9 cellular contexts compared by ENCODE assay signal in the genomic region with DNA sequence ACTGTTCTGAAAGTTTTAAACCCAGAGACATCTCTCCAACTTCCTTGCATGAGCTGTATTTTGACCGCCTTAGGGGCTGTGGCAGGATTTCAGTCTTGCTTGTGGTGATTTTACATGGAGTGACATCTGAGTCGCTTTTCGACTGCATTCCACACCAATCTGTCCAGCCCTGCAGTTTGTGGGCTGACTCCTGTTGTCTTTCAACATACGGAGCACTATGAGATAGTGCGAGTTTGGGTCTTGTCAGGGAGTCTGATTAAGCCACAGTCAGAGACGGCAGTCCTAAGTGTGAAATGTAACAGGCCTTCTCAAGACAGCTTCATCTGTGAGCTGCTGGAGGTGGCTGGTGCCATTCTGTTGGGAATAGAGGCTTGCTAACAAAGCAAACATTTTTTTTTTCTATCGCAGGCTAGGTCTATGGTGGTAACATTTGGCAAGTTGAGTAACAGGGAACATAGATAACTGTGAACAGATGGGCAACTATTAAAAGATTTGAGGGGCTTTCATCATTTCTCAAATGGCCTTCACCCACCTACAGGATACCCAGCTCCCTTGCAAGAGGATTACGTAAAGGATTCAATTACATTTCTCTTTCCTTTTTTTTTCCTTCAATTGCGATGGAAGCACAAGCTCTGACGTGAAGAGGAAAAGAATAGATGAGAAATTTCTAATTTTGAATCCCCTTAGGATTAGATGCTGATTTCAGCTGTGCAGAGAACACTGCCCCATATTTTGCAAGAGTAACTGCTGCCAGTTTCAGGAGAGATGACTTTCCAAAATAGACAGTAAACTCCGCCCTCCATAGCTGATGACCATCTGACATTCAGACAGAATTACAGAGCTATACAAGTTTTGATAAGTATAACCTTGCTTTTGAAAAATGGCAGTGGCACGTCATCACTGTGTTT. TPM values are rescaled to one million over a fixed set of nuclear protein-coding genes. Genes with fewer than 3 reads are reported as not detected.
A peak's percentile ranks its signal among the peaks of the same experiment; 100 is the strongest.
DNase-seq lines count a peak whose midpoint lies in the region; ATAC-seq and TF ChIP-seq lines count a peak whose summit lies in the region.
"Had no signal": no experiment of that assay in that cellular context is flagged by ENCODE, and none has a peak within 500 bp of the region (broad histone marks: within the 10 kb centered on the region; RNA-seq: fewer than 3 reads in every experiment).

No MANE protein-coding gene starts in this region.

- no peak overlapping the region for H3K14ac ChIP-seq in trophoblast cell (ENCODE audit: low read length)

- no peak overlapping the region for H4K12ac ChIP-seq in trophoblast cell (ENCODE audit: low read depth, low read length)

- H3K9ac ChIP-seq in PC-3 (ENCODE audit: low read length) (peak overlapping the region; percentile 40), fibroblast of lung (ENCODE audit: insufficient read depth, low read length) (peak overlapping the region; percentile 18), trophoblast cell (ENCODE audit: low read length) (no peak overlapping the region)

- H4K91ac ChIP-seq in trophoblast cell (ENCODE audit: low read depth, low read length) = no peak overlapping the region

- CTCF ChIA-PET in PC-3 (lab: Charles Lee) = no interaction called here

- no peak overlapping the region for H4K8ac ChIP-seq in trophoblast cell (ENCODE audit: low read depth, low read length)

- intact Hi-C loops in PC-3 (cut with micrococcal nuclease) = no loop called here

- no peaks in the 10 kb centered on the region for H3F3A ChIP-seq in PC-3 (ENCODE audit: low read length, unreplicated experiment)

- peak overlapping the region; percentile 83 for H3K27ac ChIP-seq in PC-3 (ENCODE audit: low read length)
- peak overlapping the region; percentile 83 for H3K27ac ChIP-seq in fibroblast of lung (ENCODE audit: insufficient read depth, low read length)
- peak overlapping the region; percentile 89 for H3K27ac ChIP-seq in trophoblast cell (ENCODE audit: low read depth, low read length)

- peaks cover 15% of the 10 kb centered on the region for H3K79me1 ChIP-seq in trophoblast cell (ENCODE audit: low read length)

- H2AFZ ChIP-seq in PC-3 (ENCODE audit: low read length) (peak overlapping the region; percentile 52), fibroblast of lung (ENCODE audit: low read length) (no peak overlapping the region), trophoblast cell (ENCODE audit: insufficient read depth, low read length, poor library complexity) (no peak overlapping the region)

- peak overlapping the region; percentile 0 for H2BK5ac ChIP-seq in trophoblast cell (ENCODE audit: low read depth, low read length, poor library complexity)

- H3K27me3 ChIP-seq in PC-3 (ENCODE audit: low read length) (no peaks in the 10 kb centered on the region), fibroblast of lung (ENCODE audit: control insufficient read depth, insufficient read depth, low read length) (no peaks in the 10 kb centered on the region), trophoblast cell (ENCODE audit: insufficient read depth, low read length) (no peaks in the 10 kb centered on the region)

- H2AK5ac ChIP-seq in trophoblast cell (ENCODE audit: low read length) = no peak overlapping the region

- ATAC-seq in PC-3 (peak; percentile 53), GM19463 (IDR thresholded peaks at IDR 0.05; ENCODE audit: unreplicated experiment) (no peak), HG03354 (IDR thresholded peaks at IDR 0.05; ENCODE audit: poor library complexity, severe bottlenecking, unreplicated experiment) (no peak)
- no peak for ATAC-seq in activated T-cell treated with anti-CD3 and anti-CD28 coated beads, Interleukin-2, amount 50 U/mL, for 4 hours

- peak overlapping the region; percentile 78 for H3K4me2 ChIP-seq in PC-3 (ENCODE audit: low read length)
- peak overlapping the region; percentile 79 for H3K4me2 ChIP-seq in fibroblast of lung (ENCODE audit: extremely low read depth, insufficient read depth, low read length)
- peak overlapping the region; percentile 60 for H3K4me2 ChIP-seq in trophoblast cell (ENCODE audit: low read length)

- H2BK120ac ChIP-seq in trophoblast cell (ENCODE audit: insufficient read depth, low read length, poor library complexity) = no peak overlapping the region

- no peaks in the 10 kb centered on the region for H3K4me1 Mint-ChIP-seq in activated T-cell treated with anti-CD3 and anti-CD28 coated beads, Interleukin-2, amount 50 U/mL, for 4 hours (ENCODE audit: low read depth)
- H3K4me1 Mint-ChIP-seq: immature natural killer cell had no signal

- H3K36me3 ChIP-seq in PC-3 (ENCODE audit: low read depth, low read length) (peaks cover 6% of the 10 kb centered on the region; the same call in 1 of the 2 replicates), fibroblast of lung (ENCODE audit: control insufficient read depth, insufficient read depth, low read length) (no peaks in the 10 kb centered on the region), trophoblast cell (ENCODE audit: control insufficient read depth in 1 of 2, insufficient read depth in 2 of 2, low read length in 2 of 2) (peaks cover 2 to 9% of the 10 kb centered on the region in 2 experiments)

- H3K36me3 Mint-ChIP-seq in activated T-cell treated with anti-CD3 and anti-CD28 coated beads, Interleukin-2, amount 50 U/mL, for 4 hours (ENCODE audit: insufficient read depth) = no peaks in the 10 kb centered on the region
- H3K36me3 Mint-ChIP-seq: immature natural killer cell had no signal

- no CpG with 5 or more reads among the region's 12 CpGs for WGBS in trophoblast cell (ENCODE audit: extremely low coverage, insufficient coverage, insufficient read length)

- no peak overlapping the region for H3K18ac ChIP-seq in trophoblast cell (ENCODE audit: low read length)

- H3K23ac ChIP-seq in trophoblast cell (ENCODE audit: low read length) = no peak overlapping the region

- H4K20me1 ChIP-seq in PC-3 (ENCODE audit: low read length) (no peaks in the 10 kb centered on the region), fibroblast of lung (ENCODE audit: control insufficient read depth, extremely low read depth, insufficient read depth, low read length) (no peaks in the 10 kb centered on the region)

- peaks cover 70% of the 10 kb centered on the region for H3K79me2 ChIP-seq in PC-3 (ENCODE audit: low read length)
- H3K79me2 ChIP-seq in fibroblast of lung (ENCODE audit: control insufficient read depth, insufficient read depth, low read length) = peaks cover 2% of the 10 kb centered on the region
- peaks cover 6% of the 10 kb centered on the region for H3K79me2 ChIP-seq in trophoblast cell (ENCODE audit: control insufficient read depth, insufficient read depth, low read length, poor library complexity)

- peaks cover 4% of the 10 kb centered on the region for H3K27me3 Mint-ChIP-seq in activated T-cell treated with anti-CD3 and anti-CD28 coated beads, Interleukin-2, amount 50 U/mL, for 4 hours (ENCODE audit: low read depth)

- H2BK12ac ChIP-seq in trophoblast cell (ENCODE audit: low read length) = no peak overlapping the region

- no peaks in the 10 kb centered on the region for H3K9me3 ChIP-seq in PC-3 (ENCODE audit: low read length)
- H3K9me3 ChIP-seq in fibroblast of lung (ENCODE audit: control insufficient read depth, insufficient read depth, low read depth, low read length) = no peaks in the 10 kb centered on the region
- no peaks in the 10 kb centered on the region for H3K9me3 ChIP-seq in trophoblast cell (ENCODE audit: insufficient read depth, low read depth, low read length)

- no peak overlapping the region for H3K4ac ChIP-seq in trophoblast cell (ENCODE audit: low read depth, low read length)

- H3K9me3 Mint-ChIP-seq in activated T-cell treated with anti-CD3 and anti-CD28 coated beads, Interleukin-2, amount 50 U/mL, for 4 hours = no peaks in the 10 kb centered on the region
- H3K9me3 Mint-ChIP-seq: immature natural killer cell had no signal

- TF ChIP-seq CTCF in PC-3 (conservative IDR thresholded peaks at IDR 0.05; ENCODE audit: low read depth, low read length) (no peak), fibroblast of lung (conservative IDR thresholded peaks at IDR 0.05 in 1 of 2, IDR thresholded peaks at IDR 0.05 in 1 of 2; ENCODE audit: low read depth in 1 of 2, low read length in 2 of 2) (no peak)

- peak overlapping the region; percentile 41 for H3K4me3 ChIP-seq in PC-3 (ENCODE audit: low read length)
- H3K4me3 ChIP-seq in fibroblast of lung (replicated peaks in 1 of 4; ENCODE audit: control extremely low read depth in 1 of 4, insufficient read depth in 1 of 4, low read depth in 3 of 4, low read length in 4 of 4) = peak overlapping the region in 1 of 4 experiments; percentile 7
- H3K4me3 ChIP-seq in trophoblast cell (ENCODE audit: low read depth, low read length) = no peak overlapping the region

- peak; percentile 60 for DNase-seq in DMS 273 treated with DMSO at 0.1 percent for 48 hours (lab: John Stamatoyannopoulos, UW)
- DNase-seq in PC-3 = peak; percentile 70
- DNase-seq in fibroblast of lung (ENCODE audit: low read depth in 2 of 2) = peak in 1 of 2 donors; percentile 79
- DNase-seq in trophoblast cell = peak; percentile 92 to 94
- DNase-seq in SHP77 (lab: John Stamatoyannopoulos, UW) = no peak
- DNase-seq in activated T-cell treated with anti-CD3 and anti-CD28 coated beads, Interleukin-2, amount 50 U/mL, for 4 hours = no peak
- DNase-seq: immature natural killer cell had no signal

- H3K4me3 Mint-ChIP-seq in activated T-cell treated with anti-CD3 and anti-CD28 coated beads, Interleukin-2, amount 50 U/mL, for 4 hours = no peak overlapping the region
- H3K4me3 Mint-ChIP-seq: immature natural killer cell had no signal

- POLR2A ChIA-PET in PC-3 (lab: Charles Lee; ENCODE audit: unreplicated experiment) = interaction anchor here (0.6 kb wide), 1 partner anchor 147 kb away, joined by 6 read pairs; no protein-coding TSS in a partner anchor

- no peaks in the 10 kb centered on the region for H3K9me2 ChIP-seq in PC-3 (replicated peaks; ENCODE audit: low read length)

- BruUV-seq in PC-3 (replicated peaks; lab: Mats Ljungman, UMichigan) = no TSS peak

- peaks cover 38% of the 10 kb centered on the region for H3K4me1 ChIP-seq in PC-3 (ENCODE audit: insufficient read depth, low read length)
- peaks cover 8% of the 10 kb centered on the region for H3K4me1 ChIP-seq in fibroblast of lung (ENCODE audit: control insufficient read depth, extremely low read depth, insufficient read depth, low read length)
- H3K4me1 ChIP-seq in trophoblast cell (ENCODE audit: control insufficient read depth in 1 of 2, insufficient read depth in 2 of 2, low read length in 2 of 2) = peaks cover 9 to 14% of the 10 kb centered on the region in 2 experiments

RNA-seq across cellular contexts. Expression of a gene that starts 25.1 kb away (rescaled TPM):
- 8.2 and 11.6 TPM in 2 replicates for total RNA-seq in PC-3 (2014; rRNA removed)
- 2.6 and 8.6 TPM in 2 replicates for total RNA-seq in fibroblast of lung
- 23.4 and 38.1 TPM in 2 replicates for polyA plus RNA-seq in fibroblast of lung
- 12.1 and 18.6 TPM in 2 replicates for polyA plus RNA-seq in fibroblast of lung (2012)
- 8.3 and 16.3 TPM in 2 replicates for polyA minus RNA-seq in fibroblast of lung (ENCODE audit: low replicate concordance)
- 32.0 and 34.0 TPM in 2 replicates for polyA plus RNA-seq in trophoblast cell (2013)
- total RNA-seq in activated T-cell treated with anti-CD3 and anti-CD28 coated beads, Interleukin-2, amount 50 U/mL, for 4 hours = not detected
- polyA plus RNA-seq: immature natural killer cell had no signal

Comparison
In these comparisons a context has a peak if more than half of its experiments do, and no peak if none do; other contexts are left out.
1. DNase-seq: peak in DMS 273 treated with DMSO at 0.1 percent for 48 hours (single experiment), PC-3 (single experiment) and trophoblast cell (2 of 2); none in SHP77 (0 of 2) and activated T-cell treated with anti-CD3 and anti-CD28 coated beads, Interleukin-2, amount 50 U/mL, for 4 hours (single experiment).
2. Peak in every context shown above with its lines, with median percentiles within 50 percentile points of each other: H3K27ac ChIP-seq and H3K4me2 ChIP-seq.